Comparison of ENCODE assay signal across 21 cellular contexts in genomic region chr9:36320457-36320856, GRCh38.
DNase-seq lines count a peak whose midpoint lies in the region; ATAC-seq, FAIRE-seq and TF ChIP-seq lines count a peak whose summit lies in the region.
"Had no signal": no experiment of that assay in that cellular context is flagged by ENCODE, and none has a peak within 500 bp of the region (broad histone marks: within the 10 kb centered on the region; RNA-seq: fewer than 3 reads in every experiment).

No MANE protein-coding gene starts in this region.

- H3K9me3 ChIP-seq in stomach: no peaks in the 10 kb centered on the region
- H3K9me3 ChIP-seq in sigmoid colon: no peaks in the 10 kb centered on the region
- H3K9me3 ChIP-seq: SJSA1, uterus had no signal

- H3K27me3 ChIP-seq in bronchial epithelial cell (ENCODE audit: control insufficient read depth, insufficient read depth, low read length) (no peaks in the 10 kb centered on the region), stomach (peaks cover 0 to 8% (median 0%) of the 10 kb centered on the region in 3 donors), sigmoid colon (peaks cover 0 to 3% (median 0%) of the 10 kb centered on the region in 3 donors)
- H3K27me3 ChIP-seq: SJSA1, uterus had no signal

- ATAC-seq in HG02588 (IDR thresholded peaks at IDR 0.05; ENCODE audit: unreplicated experiment): no peak
- no peak for ATAC-seq in HG03521 (IDR thresholded peaks at IDR 0.05; ENCODE audit: unreplicated experiment)
- ATAC-seq: K562; naive thymus-derived CD8-positive, alpha-beta T cell; stimulated activated memory B cell treated with anti-CD40 and anti-IgM and Interleukin-4, amounts not matched to agents 10 μg/mL and 1 μg/mL and 100 μg/mL, for 72 hours had no signal

- TF ChIP-seq POLR2A in stomach (IDR thresholded peaks at IDR 0.05) (no peak), sigmoid colon (IDR thresholded peaks at IDR 0.05) (no peak)

- peak; percentile 91 for DNase-seq in HPDE6-E6E7 (ENCODE audit: extremely low spot score)
- peak; percentile 75 for DNase-seq in bronchial epithelial cell (ENCODE audit: low read depth)
- DNase-seq in kidney tubule cell (ENCODE audit: low spot score): peak; percentile 84
- no peak for DNase-seq in stomach
- no peak for DNase-seq in sigmoid colon
- DNase-seq in NCI-H82 (lab: John Stamatoyannopoulos, UW): no peak
- DNase-seq: activated effector memory CD4-positive, alpha-beta T cell treated with Interleukin-2 at 50 U/mL for 16 hours; amniotic stem cell; cerebellar nuclear complex; COR-L47; foreskin melanocyte; naive thymus-derived CD8-positive, alpha-beta T cell; NCI-H2081 treated with DMSO at 0.1 percent for 48 hours; NCI-H524 treated with DMSO at 0.1 percent for 48 hours; T1000; uterus had no signal

- H3K4me1 ChIP-seq in stomach (peaks cover 13 to 46% (median 38%) of the 10 kb centered on the region in 4 donors), sigmoid colon (no peaks in the 10 kb centered on the region)
- H3K4me1 ChIP-seq: SJSA1, uterus had no signal

- no peak for TF ChIP-seq EP300 in stomach (IDR thresholded peaks at IDR 0.05)
- TF ChIP-seq EP300 in sigmoid colon (IDR thresholded peaks at IDR 0.05): no peak

- H3K36me3 ChIP-seq in bronchial epithelial cell (ENCODE audit: control insufficient read depth, insufficient read depth, low read length): no peaks in the 10 kb centered on the region
- H3K36me3 ChIP-seq in stomach: no peaks in the 10 kb centered on the region
- H3K36me3 ChIP-seq in sigmoid colon: no peaks in the 10 kb centered on the region
- H3K36me3 ChIP-seq: SJSA1, uterus had no signal

- H3K4me3 ChIP-seq in bronchial epithelial cell (ENCODE audit: low read depth, low read length): no peak overlapping the region
- no peak overlapping the region for H3K4me3 ChIP-seq in stomach
- H3K4me3 ChIP-seq in sigmoid colon: no peak overlapping the region
- H3K4me3 ChIP-seq: K562, SJSA1, uterus had no signal

- intact Hi-C loops in stomach (cut with DNase I; ENCODE audit: low total_unique reads): no loop called here
- intact Hi-C loops in sigmoid colon (cut with DNase I): no loop called here

- TF ChIP-seq CTCF in bronchial epithelial cell (IDR thresholded peaks at IDR 0.05; ENCODE audit: insufficient read depth, low read length, severe bottlenecking) (no peak), stomach (IDR thresholded peaks at IDR 0.05) (no peak), sigmoid colon (IDR thresholded peaks at IDR 0.05) (no peak)

- no peak for FAIRE-seq in bronchial epithelial cell (lab: Jason Lieb, UNC)
- FAIRE-seq: K562 had no signal

- 35 to 67% (median 38%) methylated on average over 5 of the region's 5 CpGs for WGBS in stomach, 5 donors
- 15 to 73% methylated on average over 5 of the region's 5 CpGs for WGBS in sigmoid colon, 2 donors

- H3K27ac ChIP-seq in stomach: peak overlapping the region; percentile 14 to 77 (median 65)
- H3K27ac ChIP-seq in sigmoid colon: no peak overlapping the region
- H3K27ac ChIP-seq: SJSA1, uterus had no signal

Comparison
In these comparisons a context has a peak if more than half of its experiments do, and no peak if none do; other contexts are left out.
1. DNase-seq: peak in HPDE6-E6E7 (single experiment), bronchial epithelial cell (single experiment) and kidney tubule cell (single experiment); none in stomach (single experiment), sigmoid colon (single experiment) and NCI-H82 (single experiment).
2. H3K27ac ChIP-seq: peak in stomach (5 of 5); none in sigmoid colon (0 of 4).